Comparison of ENCODE assay signal across 8 cellular contexts in the genomic region with DNA sequence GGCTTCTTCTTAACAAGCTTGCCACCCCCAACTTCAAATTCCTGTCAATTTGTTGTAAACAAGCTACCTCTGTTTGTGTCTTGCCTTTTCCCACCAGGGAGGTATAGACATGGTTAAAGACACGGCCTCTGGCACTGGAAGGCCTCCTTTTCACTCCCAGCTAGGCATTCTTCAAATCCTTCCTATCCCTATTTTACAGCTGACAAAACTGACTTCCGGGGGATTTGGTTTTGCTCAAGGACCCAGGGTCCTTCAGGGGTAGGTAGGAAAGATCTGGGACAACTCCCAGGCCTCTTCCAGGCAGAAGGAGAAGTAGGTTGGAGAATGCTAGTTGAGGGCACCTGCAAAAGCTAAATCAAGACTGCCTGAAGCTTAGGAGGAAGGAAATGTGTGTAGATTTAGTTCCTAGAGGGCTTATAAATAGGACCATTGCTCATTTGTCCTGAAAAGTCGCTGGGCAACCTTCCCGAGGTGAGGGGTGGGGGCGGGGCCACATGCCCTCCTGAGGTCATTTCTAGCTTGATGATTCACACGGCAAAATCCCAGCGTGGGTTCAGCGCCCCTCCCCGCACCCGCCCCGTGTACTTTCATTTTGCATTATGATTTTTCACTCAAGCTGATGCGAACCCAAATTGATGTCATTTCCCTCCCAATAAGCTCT. TPM values are rescaled to one million over a fixed set of nuclear protein-coding genes. Genes with fewer than 3 reads are reported as not detected.
DNase-seq lines count a peak whose midpoint lies in the region; ATAC-seq and TF ChIP-seq lines count a peak whose summit lies in the region.

No MANE protein-coding gene starts in this region.

- peak overlapping the region; percentile 10 for H3K27ac ChIP-seq in foreskin keratinocyte
- peak overlapping the region; percentile 34 for H3K27ac ChIP-seq in rectal smooth muscle tissue (ENCODE audit: low read depth, low read length)
- no peak overlapping the region for H3K27ac ChIP-seq in urinary bladder (ENCODE audit: low read depth)

- ATAC-seq in GM21360 (IDR thresholded peaks at IDR 0.05; ENCODE audit: unreplicated experiment) (peak; percentile 46), foreskin keratinocyte (peak; percentile 60), HG03159 (IDR thresholded peaks at IDR 0.05; ENCODE audit: unreplicated experiment) (no peak)

- TF ChIP-seq CTCF in foreskin keratinocyte (conservative IDR thresholded peaks at IDR 0.05) = no peak

- peaks cover 9% of the 10 kb centered on the region for H3K4me1 ChIP-seq in foreskin keratinocyte
- H3K4me1 ChIP-seq in rectal smooth muscle tissue (ENCODE audit: control insufficient read depth, insufficient read depth, low read length) = peaks cover 11% of the 10 kb centered on the region
- no peaks in the 10 kb centered on the region for H3K4me1 ChIP-seq in urinary bladder (ENCODE audit: insufficient read depth)

- peak overlapping the region; percentile 54 for H3K4me3 ChIP-seq in rectal smooth muscle tissue (ENCODE audit: low read length)
- peak overlapping the region; percentile 25 for H3K4me3 ChIP-seq in urinary bladder (ENCODE audit: low read depth, low read length)

- DNase-seq in A172 (ENCODE audit: low spot score) (peak; percentile 71), NCI-H69 (lab: John Stamatoyannopoulos, UW) (peak; percentile 62), foreskin keratinocyte (peak; percentile 18 to 57)
- DNase-seq in activated T-cell treated with anti-CD3 and anti-CD28 coated beads, Interleukin-2, amount 50 U/mL, for 48 hours = peak; percentile 93

- H3K9ac ChIP-seq in rectal smooth muscle tissue (ENCODE audit: low read length) = no peak overlapping the region

- H3K27me3 ChIP-seq in foreskin keratinocyte (no peaks in the 10 kb centered on the region), rectal smooth muscle tissue (ENCODE audit: control insufficient read depth, insufficient read depth, low read length) (no peaks in the 10 kb centered on the region)

- H3K36me3 ChIP-seq in rectal smooth muscle tissue (ENCODE audit: control insufficient read depth, insufficient read depth, low read length) (no peaks in the 10 kb centered on the region), urinary bladder (ENCODE audit: insufficient read depth) (no peaks in the 10 kb centered on the region)

- WGBS in urinary bladder = 9% methylated on average over 12 of the region's 12 CpGs

RNA-seq across cellular contexts. Expression of a gene that starts 36.3 kb away (rescaled TPM):
- total RNA-seq in A172 (2014; rRNA removed; shearing (Covaris generic)) = 3.9 and 5.0 TPM in 2 replicates
- total RNA-seq in foreskin keratinocyte (7.6 and 8.6 TPM in 2 replicates), urinary bladder (42.3 TPM)
- polyA plus RNA-seq in foreskin keratinocyte (2.8 and 3.7 TPM in 2 replicates), urinary bladder (16.1 TPM)

Comparison
In these comparisons a context has a peak if more than half of its experiments do, and no peak if none do; other contexts are left out.
1. DNase-seq: peak in every context shown above with its lines; median percentile 93 in activated T-cell treated with anti-CD3 and anti-CD28 coated beads, Interleukin-2, amount 50 U/mL, for 48 hours; 71 in A172; 62 in NCI-H69; 38 in foreskin keratinocyte.